In genomic region chr1:154936416-154937050, GRCh38 we compare ENCODE assay signal across 1 cellular context.
A peak's percentile ranks its signal among the peaks of the same experiment; 100 is the strongest.
TF ChIP-seq lines count a peak whose summit lies in the region.

Gene PMVK, minus strand, starts transcription at chr1:154936719. Its CDS starts 34 bp downstream, at chr1:154936685.

TF ChIP-seq in HepG2, 621 proteins besides CTCF, POLR2A, EP300 and RAD21 (continued from another document and continues in another):
- TF ChIP-seq GRHL1 (CRISPR knock-in tag; conservative IDR thresholded peaks at IDR 0.05) (no peak), JUND (CRISPR knock-in tag; IDR thresholded peaks at IDR 0.05) (peak; percentile 69; the same call in 1 of the 2 replicates), KDM5B (CRISPR knock-in tag; IDR thresholded peaks at IDR 0.05; ENCODE audit: borderline replicate concordance) (peak; percentile 100), RXRB (CRISPR knock-in tag; IDR thresholded peaks at IDR 0.05; ENCODE audit: borderline replicate concordance) (peak; percentile 85), TCF12 (IDR thresholded peaks at IDR 0.05) (no peak), TCF12 (CRISPR knock-in tag; IDR thresholded peaks at IDR 0.05) (peak; percentile 92; the same call in 1 of the 2 replicates), KLF6 (CRISPR knock-in tag; IDR thresholded peaks at IDR 0.05) (peak; percentile 96), NONO (IDR thresholded peaks at IDR 0.05) (no peak), NONO (CRISPR knock-in tag; conservative IDR thresholded peaks at IDR 0.05) (peak; percentile 85), ZNF460 (CRISPR knock-in tag; IDR thresholded peaks at IDR 0.05; ENCODE audit: borderline replicate concordance) (no peak), FOXO4 (CRISPR knock-in tag; conservative IDR thresholded peaks at IDR 0.05) (peak; percentile 94; the same call in 1 of the 2 replicates), ZNF614 (CRISPR knock-in tag; IDR thresholded peaks at IDR 0.05; ENCODE audit: borderline replicate concordance) (peak; percentile 91), SRSF4 (IDR thresholded peaks at IDR 0.05; ENCODE audit: low read depth, low read length, poor library complexity, severe bottlenecking) (no peak), ZKSCAN5 (CRISPR knock-in tag; IDR thresholded peaks at IDR 0.05) (peak; percentile 80; the same call in 1 of the 2 replicates), DNMT1 (CRISPR knock-in tag; IDR thresholded peaks at IDR 0.05) (peak; percentile 93; the same call in 1 of the 2 replicates), ASH2L (IDR thresholded peaks at IDR 0.05; ENCODE audit: insufficient read length, low read depth, low read length) (no peak), TOPORS (CRISPR knock-in tag; IDR thresholded peaks at IDR 0.05) (peak; percentile 99), TRIM24 (CRISPR knock-in tag; IDR thresholded peaks at IDR 0.05) (no peak), HCFC1 (IDR thresholded peaks at IDR 0.05; ENCODE audit: low read depth, low read length) (no peak), ARHGAP35 (CRISPR knock-in tag; IDR thresholded peaks at IDR 0.05; ENCODE audit: borderline replicate concordance) (peak; percentile 98), ZNF431 (CRISPR knock-in tag; IDR thresholded peaks at IDR 0.05; ENCODE audit: borderline replicate concordance, low read depth) (peak; percentile 96), ATM (IDR thresholded peaks at IDR 0.05; ENCODE audit: borderline replicate concordance) (no peak), RFX5 (IDR thresholded peaks at IDR 0.05; ENCODE audit: low read depth, low read length) (no peak; the same call in 1 of the 2 replicates), NRL (CRISPR knock-in tag; IDR thresholded peaks at IDR 0.05; ENCODE audit: borderline replicate concordance) (peak; percentile 99), ZBTB46 (CRISPR knock-in tag; IDR thresholded peaks at IDR 0.05; ENCODE audit: borderline replicate concordance) (peak; percentile 97), ZNF326 (CRISPR knock-in tag; IDR thresholded peaks at IDR 0.05; ENCODE audit: borderline replicate concordance) (no peak), PHF20 (CRISPR knock-in tag; IDR thresholded peaks at IDR 0.05) (peak; percentile 80), ZUFSP (CRISPR knock-in tag; IDR thresholded peaks at IDR 0.05; ENCODE audit: borderline replicate concordance) (no peak), ZNF562 (CRISPR knock-in tag; IDR thresholded peaks at IDR 0.05; ENCODE audit: borderline replicate concordance) (peak; percentile 95), ZNF724P (CRISPR knock-in tag; IDR thresholded peaks at IDR 0.05; ENCODE audit: borderline replicate concordance) (peak; percentile 99), HES4 (CRISPR knock-in tag; IDR thresholded peaks at IDR 0.05; ENCODE audit: borderline replicate concordance) (peak; percentile 99), GLI4 (CRISPR knock-in tag; IDR thresholded peaks at IDR 0.05; ENCODE audit: borderline replicate concordance) (peak; percentile 87; the same call in 1 of the 2 replicates), ZNF20 (CRISPR knock-in tag; IDR thresholded peaks at IDR 0.05) (peak; percentile 61; the same call in 1 of the 2 replicates), HMGXB4 (CRISPR knock-in tag; IDR thresholded peaks at IDR 0.05; ENCODE audit: borderline replicate concordance in 1 of 2, low read depth in 1 of 2) (peak; percentile 93 to 96), SIX4 (CRISPR knock-in tag; IDR thresholded peaks at IDR 0.05) (peak; percentile 72; the same call in 1 of the 2 replicates), MTF1 (CRISPR knock-in tag; IDR thresholded peaks at IDR 0.05) (peak; percentile 81), DR1 (CRISPR knock-in tag; IDR thresholded peaks at IDR 0.05) (no peak; the same call in 1 of the 2 replicates), RFXAP (CRISPR knock-in tag; IDR thresholded peaks at IDR 0.05; ENCODE audit: borderline replicate concordance) (peak; percentile 93; the same call in 1 of the 2 replicates), SIN3A (IDR thresholded peaks at IDR 0.05; ENCODE audit: borderline replicate concordance, low read depth, low read length) (no peak; the same call in 1 of the 2 replicates), ZBTB7B (CRISPR knock-in tag; IDR thresholded peaks at IDR 0.05) (peak; percentile 22; the same call in 1 of the 2 replicates), GPBP1L1 (CRISPR knock-in tag; IDR thresholded peaks at IDR 0.05) (no peak), ZFYVE20 (CRISPR knock-in tag; IDR thresholded peaks at IDR 0.05; ENCODE audit: borderline replicate concordance, low read depth) (peak; percentile 93; the same call in 1 of the 2 replicates)
- TF ChIP-seq, protein P1, sequence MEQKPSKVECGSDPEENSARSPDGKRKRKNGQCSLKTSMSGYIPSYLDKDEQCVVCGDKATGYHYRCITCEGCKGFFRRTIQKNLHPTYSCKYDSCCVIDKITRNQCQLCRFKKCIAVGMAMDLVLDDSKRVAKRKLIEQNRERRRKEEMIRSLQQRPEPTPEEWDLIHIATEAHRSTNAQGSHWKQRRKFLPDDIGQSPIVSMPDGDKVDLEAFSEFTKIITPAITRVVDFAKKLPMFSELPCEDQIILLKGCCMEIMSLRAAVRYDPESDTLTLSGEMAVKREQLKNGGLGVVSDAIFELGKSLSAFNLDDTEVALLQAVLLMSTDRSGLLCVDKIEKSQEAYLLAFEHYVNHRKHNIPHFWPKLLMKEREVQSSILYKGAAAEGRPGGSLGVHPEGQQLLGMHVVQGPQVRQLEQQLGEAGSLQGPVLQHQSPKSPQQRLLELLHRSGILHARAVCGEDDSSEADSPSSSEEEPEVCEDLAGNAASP (CRISPR knock-in tag; IDR thresholded peaks at IDR 0.05; ENCODE audit: borderline replicate concordance) = no peak; the same call in none of the 2 replicates
- TF ChIP-seq, protein P2, sequence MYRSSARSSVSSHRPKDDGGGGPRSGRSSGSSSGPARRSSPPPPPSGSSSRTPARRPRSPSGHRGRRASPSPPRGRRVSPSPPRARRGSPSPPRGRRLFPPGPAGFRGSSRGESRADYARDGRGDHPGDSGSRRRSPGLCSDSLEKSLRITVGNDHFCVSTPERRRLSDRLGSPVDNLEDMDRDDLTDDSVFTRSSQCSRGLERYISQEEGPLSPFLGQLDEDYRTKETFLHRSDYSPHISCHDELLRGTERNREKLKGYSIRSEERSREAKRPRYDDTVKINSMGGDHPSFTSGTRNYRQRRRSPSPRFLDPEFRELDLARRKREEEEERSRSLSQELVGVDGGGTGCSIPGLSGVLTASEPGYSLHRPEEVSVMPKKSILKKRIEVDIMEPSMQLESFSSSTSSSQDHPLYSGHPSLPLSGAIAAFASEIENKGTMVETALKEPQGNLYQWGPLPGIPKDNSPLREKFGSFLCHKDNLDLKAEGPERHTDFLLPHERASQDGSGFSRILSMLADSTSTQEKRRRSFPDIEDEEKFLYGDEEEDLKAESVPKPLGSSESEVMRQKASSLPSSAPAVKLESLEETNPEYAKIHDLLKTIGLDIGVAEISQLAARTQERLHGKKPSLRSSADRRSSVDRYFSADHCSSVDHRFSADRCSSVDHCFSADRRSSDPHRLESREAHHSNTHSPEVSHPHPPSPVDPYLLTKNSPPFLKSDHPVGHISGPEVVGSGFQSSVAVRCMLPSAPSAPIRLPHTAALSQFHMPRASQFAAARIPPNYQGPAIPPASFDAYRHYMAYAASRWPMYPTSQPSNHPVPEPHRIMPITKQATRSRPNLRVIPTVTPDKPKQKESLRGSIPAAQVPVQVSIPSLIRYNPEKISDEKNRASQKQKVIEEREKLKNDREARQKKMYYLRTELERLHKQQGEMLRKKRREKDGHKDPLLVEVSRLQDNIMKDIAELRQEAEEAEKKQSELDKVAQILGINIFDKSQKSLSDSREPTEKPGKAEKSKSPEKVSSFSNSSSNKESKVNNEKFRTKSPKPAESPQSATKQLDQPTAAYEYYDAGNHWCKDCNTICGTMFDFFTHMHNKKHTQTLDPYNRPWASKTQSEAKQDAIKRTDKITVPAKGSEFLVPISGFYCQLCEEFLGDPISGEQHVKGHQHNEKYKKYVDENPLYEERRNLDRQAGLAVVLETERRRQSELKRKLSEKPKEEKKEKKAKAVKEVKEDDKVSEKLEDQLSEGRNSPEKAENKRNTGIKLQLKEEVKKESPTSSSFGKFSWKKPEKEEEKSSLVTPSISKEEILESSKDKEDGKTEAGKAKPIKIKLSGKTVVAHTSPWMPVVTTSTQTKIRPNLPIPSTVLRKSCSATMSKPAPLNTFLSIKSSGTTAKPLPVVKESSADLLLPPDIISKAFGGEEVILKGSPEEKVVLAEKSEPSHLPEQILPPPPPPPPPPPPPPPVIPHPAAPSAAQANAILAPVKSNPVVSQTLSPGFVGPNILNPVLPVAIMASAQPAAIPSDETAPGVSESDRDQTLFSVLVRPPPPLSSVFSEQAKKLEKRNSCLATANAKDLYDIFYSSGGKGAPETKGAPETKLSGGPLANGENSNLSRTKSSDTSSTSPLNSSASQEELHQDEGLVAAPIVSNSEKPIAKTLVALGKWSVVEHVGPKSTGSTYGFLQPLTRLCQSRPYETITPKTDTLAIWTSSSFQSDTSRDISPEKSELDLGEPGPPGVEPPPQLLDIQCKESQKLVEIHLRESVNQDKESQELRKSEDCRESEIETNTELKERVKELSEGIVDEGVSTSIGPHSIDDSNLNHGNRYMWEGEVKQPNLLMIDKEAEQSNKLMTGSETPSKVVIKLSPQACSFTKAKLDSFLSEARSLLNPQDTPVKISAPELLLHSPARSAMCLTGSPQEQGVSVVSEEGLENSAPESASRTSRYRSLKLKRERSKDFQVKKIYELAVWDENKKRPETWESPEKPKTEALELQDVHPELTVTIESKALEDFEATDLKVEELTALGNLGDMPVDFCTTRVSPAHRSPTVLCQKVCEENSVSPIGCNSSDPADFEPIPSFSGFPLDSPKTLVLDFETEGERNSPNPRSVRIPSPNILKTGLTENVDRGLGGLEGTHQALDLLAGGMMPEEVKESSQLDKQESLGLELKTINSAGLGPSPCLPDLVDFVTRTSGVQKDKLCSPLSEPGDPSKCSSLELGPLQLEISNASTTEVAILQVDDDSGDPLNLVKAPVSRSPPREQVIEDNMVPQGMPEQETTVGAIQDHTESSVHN (CRISPR knock-in tag; IDR thresholded peaks at IDR 0.05) = peak; percentile 99
